20 cellular contexts compared by ENCODE assay signal in the genomic region with DNA sequence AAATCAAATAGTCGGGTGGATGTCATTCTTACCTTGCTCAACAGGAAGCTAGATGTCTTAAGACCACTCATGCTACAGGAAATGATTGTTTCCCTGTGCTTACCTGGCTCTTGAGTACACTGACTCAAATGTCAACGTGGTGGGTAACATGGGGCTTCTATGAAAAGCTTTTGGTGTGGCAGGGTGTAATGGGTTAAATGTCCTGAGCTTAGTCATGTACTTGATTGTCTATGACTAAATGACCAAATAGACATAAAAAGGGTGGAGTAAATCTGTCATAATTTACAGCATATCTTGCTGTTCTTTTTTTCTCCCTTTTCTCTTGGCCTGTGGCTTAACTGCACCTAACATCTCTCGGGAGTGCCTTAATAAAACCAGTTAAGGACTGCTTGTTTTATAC. TPM values are rescaled to one million over a fixed set of nuclear protein-coding genes. Genes with fewer than 3 reads are reported as not detected.
DNase-seq lines count a peak whose midpoint lies in the region; ATAC-seq and TF ChIP-seq lines count a peak whose summit lies in the region.
"Had no signal": no experiment of that assay in that cellular context is flagged by ENCODE, and none has a peak within 500 bp of the region (broad histone marks: within the 10 kb centered on the region; RNA-seq: fewer than 3 reads in every experiment).

No MANE protein-coding gene starts in this region.

- H3K9me3 Mint-ChIP-seq in activated naive CD8-positive, alpha-beta T cell treated with anti-CD3 and anti-CD28 coated beads, Interleukin-2, amount 50 U/mL, for 24 hours, result no peaks in the 10 kb centered on the region
- H3K9me3 Mint-ChIP-seq: T-helper 1 cell treated with Interleukin-12 subunit alpha and Interleukin-12 subunit beta and Interleukin-4 antibody, amounts not matched to agents 30 μg/mL and 1 μg/mL, for 36 hours had no signal

- no peak for TF ChIP-seq CTCF in foreskin fibroblast (IDR thresholded peaks at IDR 0.05; ENCODE audit: low read depth, low read length)

- H3K36me3 ChIP-seq in SJCRH30, result no peaks in the 10 kb centered on the region
- H3K36me3 ChIP-seq: adrenal gland, brain microvascular endothelial cell, sigmoid colon had no signal

- CTCF ChIA-PET in HEK293T (lab: Yijun Ruan, JAX), result interaction anchor here (0.7 to 3.5 kb wide), 2 partner anchors 58 to 149 kb away, joined by 4 to 19 read pairs; no protein-coding TSS in a partner anchor

- ATAC-seq in activated naive CD8-positive, alpha-beta T cell treated with anti-CD3 and anti-CD28 coated beads, Interleukin-2, amount 50 U/mL, for 24 hours, result peak; percentile 80
- no peak for ATAC-seq in HG02678 (IDR thresholded peaks at IDR 0.05; ENCODE audit: unreplicated experiment)

- H3K4me3 Mint-ChIP-seq in activated naive CD8-positive, alpha-beta T cell treated with anti-CD3 and anti-CD28 coated beads, Interleukin-2, amount 50 U/mL, for 24 hours, result no peak overlapping the region
- H3K4me3 Mint-ChIP-seq: T-helper 1 cell treated with Interleukin-12 subunit alpha and Interleukin-12 subunit beta and Interleukin-4 antibody, amounts not matched to agents 30 μg/mL and 1 μg/mL, for 36 hours had no signal

- no peaks in the 10 kb centered on the region for H3K27me3 Mint-ChIP-seq in activated naive CD8-positive, alpha-beta T cell treated with anti-CD3 and anti-CD28 coated beads, Interleukin-2, amount 50 U/mL, for 24 hours

- H3K27me3 ChIP-seq in SJCRH30, result no peaks in the 10 kb centered on the region
- H3K27me3 ChIP-seq: adrenal gland, sigmoid colon had no signal

- H3K27ac ChIP-seq in SJCRH30, result no peak overlapping the region
- H3K27ac ChIP-seq: adrenal gland, brain microvascular endothelial cell, C4-2B, sigmoid colon, SK-N-MC had no signal

- H3K9me3 ChIP-seq in SJCRH30 (replicated peaks), result no peaks in the 10 kb centered on the region
- H3K9me3 ChIP-seq: adrenal gland, sigmoid colon had no signal

- H3K4me1 Mint-ChIP-seq in activated naive CD8-positive, alpha-beta T cell treated with anti-CD3 and anti-CD28 coated beads, Interleukin-2, amount 50 U/mL, for 24 hours, result peaks cover 16% of the 10 kb centered on the region

- no peak overlapping the region for H3K27ac Mint-ChIP-seq in activated naive CD8-positive, alpha-beta T cell treated with anti-CD3 and anti-CD28 coated beads, Interleukin-2, amount 50 U/mL, for 24 hours
- H3K27ac Mint-ChIP-seq: progenitor cell of endocrine pancreas; T-helper 1 cell treated with Interleukin-12 subunit alpha and Interleukin-12 subunit beta and Interleukin-4 antibody, amounts not matched to agents 30 μg/mL and 1 μg/mL, for 36 hours had no signal

- H3K36me3 Mint-ChIP-seq in activated naive CD8-positive, alpha-beta T cell treated with anti-CD3 and anti-CD28 coated beads, Interleukin-2, amount 50 U/mL, for 24 hours (ENCODE audit: low read depth), result no peaks in the 10 kb centered on the region

- POLR2A ChIA-PET in HEK293T (lab: Yijun Ruan, JAX), result no interaction called here

- DNase-seq in Daoy (ENCODE audit: low read depth) (peak; percentile 2), HPDE6-E6E7 (ENCODE audit: extremely low spot score) (peak; percentile 20), kidney tubule cell (ENCODE audit: low spot score) (peak; percentile 45), SJCRH30 (no peak), HEK293T (ENCODE audit: extremely low spot score) (no peak), foreskin fibroblast (no peak)
- DNase-seq in activated naive CD8-positive, alpha-beta T cell treated with anti-CD3 and anti-CD28 coated beads, Interleukin-2, amount 50 U/mL, for 24 hours, result no peak
- DNase-seq: activated CD4-positive, alpha-beta T cell treated with anti-CD3 and anti-CD28 coated beads for 4 hours; activated effector memory CD4-positive, alpha-beta T cell treated with Interleukin-2 at 50 U/mL for 16 hours; adrenal gland; KBM-7; NCI-H1436 treated with DMSO at 0.1 percent for 48 hours; NCI-H524 treated with DMSO at 0.1 percent for 48 hours; sigmoid colon had no signal

- H3K4me3 ChIP-seq in SJCRH30 (no peak overlapping the region), foreskin fibroblast (ENCODE audit: low read depth in 1 of 2, low read length in 2 of 2) (no peak overlapping the region)
- H3K4me3 ChIP-seq: adrenal gland, sigmoid colon, SK-N-MC had no signal

- H3K4me1 ChIP-seq in SJCRH30, result peaks cover 10% of the 10 kb centered on the region
- H3K4me1 ChIP-seq: adrenal gland, sigmoid colon had no signal

TF ChIP-seq in HEK293T, 16 proteins besides CTCF, POLR2A, EP300 and RAD21:
- TF ChIP-seq NFRKB (IDR thresholded peaks at IDR 0.05) (no peak), PKNOX1 (IDR thresholded peaks at IDR 0.05) (no peak), FOXA1 (IDR thresholded peaks at IDR 0.05) (no peak), ZNF384 (IDR thresholded peaks at IDR 0.05) (no peak), SUZ12 (IDR thresholded peaks at IDR 0.05) (no peak), FOXM1 (IDR thresholded peaks at IDR 0.05; ENCODE audit: borderline replicate concordance) (no peak), TARDBP (IDR thresholded peaks at IDR 0.05) (no peak), FOXK2 (IDR thresholded peaks at IDR 0.05) (no peak), ELF4 (IDR thresholded peaks at IDR 0.05) (no peak), LEF1 (IDR thresholded peaks at IDR 0.05; ENCODE audit: borderline replicate concordance) (no peak), SP1 (IDR thresholded peaks at IDR 0.05) (no peak), CTBP1 (IDR thresholded peaks at IDR 0.05; ENCODE audit: borderline replicate concordance) (no peak), ARNT (IDR thresholded peaks at IDR 0.05) (no peak), HDGF (IDR thresholded peaks at IDR 0.05; ENCODE audit: borderline replicate concordance) (no peak), BHLHE40 (IDR thresholded peaks at IDR 0.05; ENCODE audit: borderline replicate concordance) (no peak), L3MBTL2 (conservative IDR thresholded peaks at IDR 0.05) (no peak)

RNA-seq across cellular contexts. Expression of gene CCNG2, which starts 44.9 kb away (rescaled TPM):
- 3.0 and 6.7 TPM in 2 replicates for total RNA-seq in Daoy (2014; rRNA removed; shearing (Covaris generic))
- total RNA-seq in SJCRH30 (2014; rRNA removed; shearing (Covaris generic)), result 48.0 and 52.6 TPM in 2 replicates

Comparison
In these comparisons a context has a peak if more than half of its experiments do, and no peak if none do; other contexts are left out.
1. DNase-seq: peak in Daoy (single experiment), HPDE6-E6E7 (single experiment) and kidney tubule cell (single experiment); none in activated naive CD8-positive, alpha-beta T cell treated with anti-CD3 and anti-CD28 coated beads, Interleukin-2, amount 50 U/mL, for 24 hours (single experiment), SJCRH30 (0 of 2), HEK293T (single experiment) and foreskin fibroblast (0 of 2).